ENCODE assay signal across 8 cellular contexts in the genomic region with DNA sequence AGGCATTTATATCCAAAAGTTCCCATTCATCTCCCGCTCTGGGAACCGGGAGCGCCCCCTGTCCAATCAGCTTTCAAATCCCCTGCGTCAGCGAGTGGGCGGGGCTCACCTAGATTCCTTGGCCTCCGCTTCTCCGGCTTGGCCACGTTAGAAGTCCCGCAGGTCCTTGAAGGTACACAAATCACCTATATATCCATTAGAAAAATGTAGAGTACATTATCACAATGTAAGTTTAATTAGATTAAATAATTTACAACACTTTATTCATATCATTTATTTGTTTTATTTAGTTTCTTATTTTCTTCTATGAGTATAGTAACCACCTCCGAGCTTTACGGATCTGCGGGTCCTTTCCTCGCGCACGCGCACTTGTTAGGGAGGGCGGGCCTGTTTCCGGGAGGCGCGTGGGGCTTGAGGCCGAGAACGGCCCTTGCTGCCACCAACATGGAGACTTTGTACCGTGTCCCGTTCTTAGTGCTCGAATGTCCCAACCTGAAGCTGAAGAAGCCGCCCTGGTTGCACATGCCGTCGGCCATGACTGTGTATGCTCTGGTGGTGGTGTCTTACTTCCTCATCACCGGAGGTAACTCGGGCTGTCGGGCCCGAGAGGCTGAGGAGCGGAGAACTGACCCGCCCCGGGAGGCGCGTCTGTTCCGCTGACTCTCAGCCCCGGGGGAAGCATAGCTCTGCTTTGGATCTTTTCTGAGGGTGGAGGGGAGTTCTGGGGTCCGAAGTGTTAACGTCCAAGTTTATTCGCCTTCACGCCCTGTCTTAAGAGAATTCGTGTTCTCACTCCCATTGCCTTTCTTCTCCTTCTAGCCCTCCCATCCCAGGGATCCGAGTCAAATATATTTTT. TPM values are rescaled to one million over a fixed set of nuclear protein-coding genes. Genes with fewer than 3 reads are reported as not detected.
DNase-seq lines count a peak whose midpoint lies in the region; ATAC-seq and TF ChIP-seq lines count a peak whose summit lies in the region.

OSTC (plus strand) TSS at position 388 of the 856 bp plus-strand sequence; CDS start at position 445, 57 bp downstream.

- peak in 2 of 4 donors; percentile 45 to 82 for TF ChIP-seq POLR2A in esophagus squamous epithelium (IDR thresholded peaks at IDR 0.05)

- no peaks in the 10 kb centered on the region for H3K9me3 Mint-ChIP-seq in activated T-helper 1 cell treated with anti-CD3 and anti-CD28 coated beads, Interleukin-12 subunit alpha, Interleukin-12 subunit beta, Interleukin-2, Interleukin-4 antibody, amounts not matched to agents 30 ng/mL and 10 ng/mL and 1 ng/mL, durations not matched to agents 14 hours and 24 hours and 36 hours

- no peaks in the 10 kb centered on the region for H3K27me3 Mint-ChIP-seq in activated T-helper 1 cell treated with anti-CD3 and anti-CD28 coated beads, Interleukin-12 subunit alpha, Interleukin-12 subunit beta, Interleukin-2, Interleukin-4 antibody, amounts not matched to agents 30 ng/mL and 10 ng/mL and 1 ng/mL, durations not matched to agents 14 hours and 24 hours and 36 hours (ENCODE audit: insufficient read depth)

- intact Hi-C loops in activated T-helper 1 cell treated with anti-CD3 and anti-CD28 coated beads, Interleukin-12 subunit alpha, Interleukin-12 subunit beta, Interleukin-2, Interleukin-4 antibody, amounts not matched to agents 30 ng/mL and 10 ng/mL and 1 ng/mL, durations not matched to agents 14 hours and 24 hours and 36 hours (cut with micrococcal nuclease), result loop anchor here (1.0 to 10.0 kb wide), 7 partner anchors 30 to 1166 kb away; partner anchors contain the start of genes HADH, MCUB, PAPSS1 and RPL34
- intact Hi-C loops in esophagus squamous epithelium (cut with DNase I), result no loop called here

- peak within 1 kb of the TSS; percentile 85 for H2AFZ ChIP-seq in DND-41 (ENCODE audit: low read depth, low read length)
- peak within 1 kb of the TSS; percentile 79 for H2AFZ ChIP-seq in GM23248

- H3K9me3 ChIP-seq in DND-41 (ENCODE audit: insufficient read depth, low read length, severe bottlenecking) (no peaks in the 10 kb centered on the region), GM23248 (ENCODE audit: low read depth) (no peaks in the 10 kb centered on the region), esophagus squamous epithelium (no peaks in the 10 kb centered on the region)

- H3K79me2 ChIP-seq in DND-41 (ENCODE audit: insufficient read depth, low read length) (peaks cover 49% of the 10 kb centered on the region), GM23248 (ENCODE audit: insufficient read depth) (peaks cover 51% of the 10 kb centered on the region)

- peaks cover 45% of the 10 kb centered on the region for H3K4me1 ChIP-seq in DND-41 (ENCODE audit: insufficient read depth, low read length)
- H3K4me1 ChIP-seq in GM23248 (ENCODE audit: insufficient read depth), result peaks cover 28% of the 10 kb centered on the region
- peaks cover 0 to 39% (median 0%) of the 10 kb centered on the region in 3 donors for H3K4me1 ChIP-seq in esophagus squamous epithelium

- peak within 1 kb of the TSS; percentile 99 for H3K4me3 Mint-ChIP-seq in activated T-helper 1 cell treated with anti-CD3 and anti-CD28 coated beads, Interleukin-12 subunit alpha, Interleukin-12 subunit beta, Interleukin-2, Interleukin-4 antibody, amounts not matched to agents 30 ng/mL and 10 ng/mL and 1 ng/mL, durations not matched to agents 14 hours and 24 hours and 36 hours

- H3K4me2 ChIP-seq in DND-41 (ENCODE audit: insufficient read depth, low read length), result peak within 1 kb of the TSS; percentile 83
- peak within 1 kb of the TSS; percentile 99 for H3K4me2 ChIP-seq in GM23248 (ENCODE audit: unreplicated experiment)

- peaks cover 4% of the 10 kb centered on the region; the same call in 1 of the 2 replicates for H3K36me3 ChIP-seq in DND-41 (ENCODE audit: insufficient read depth, low read length)
- H3K36me3 ChIP-seq in GM23248 (ENCODE audit: low read depth), result peaks cover 3% of the 10 kb centered on the region; the same call in 1 of the 2 replicates
- H3K36me3 ChIP-seq in esophagus squamous epithelium, result peaks cover 0 to under 1% (median 0%) of the 10 kb centered on the region in 3 donors

- H3K27ac ChIP-seq in DND-41 (ENCODE audit: low read length), result peak within 1 kb of the TSS; percentile 74
- H3K27ac ChIP-seq in GM23248, result peak within 1 kb of the TSS; percentile 92
- peak within 1 kb of the TSS; percentile 82 to 93 (median 90) for H3K27ac ChIP-seq in esophagus squamous epithelium

- no peaks in the 10 kb centered on the region for H3K27me3 ChIP-seq in DND-41 (ENCODE audit: insufficient read depth, low read length, poor library complexity)
- no peaks in the 10 kb centered on the region for H3K27me3 ChIP-seq in GM23248 (replicated peaks; ENCODE audit: insufficient read depth)
- H3K27me3 ChIP-seq in esophagus squamous epithelium, result no peaks in the 10 kb centered on the region

- H3K9me2 ChIP-seq in GM23248 (ENCODE audit: insufficient read depth), result no peaks in the 10 kb centered on the region

- peaks cover 13% of the 10 kb centered on the region; the same call in 1 of the 2 replicates for H3F3A ChIP-seq in GM23248 (ENCODE audit: insufficient read depth)

- TF ChIP-seq CTCF in DND-41 (IDR thresholded peaks at IDR 0.05; ENCODE audit: borderline replicate concordance, extremely low read depth, low read length, poor library complexity, severe bottlenecking), result peak; percentile 25
- no peak for TF ChIP-seq CTCF in esophagus squamous epithelium (IDR thresholded peaks at IDR 0.05)

- H4K20me1 ChIP-seq in DND-41 (ENCODE audit: insufficient read depth, low read length) (peaks cover 3% of the 10 kb centered on the region; the same call in 1 of the 2 replicates), GM23248 (ENCODE audit: insufficient read depth) (no peaks in the 10 kb centered on the region)

- peak within 1 kb of the TSS; percentile 93 for H3K27ac Mint-ChIP-seq in activated T-helper 1 cell treated with anti-CD3 and anti-CD28 coated beads, Interleukin-12 subunit alpha, Interleukin-12 subunit beta, Interleukin-2, Interleukin-4 antibody, amounts not matched to agents 30 ng/mL and 10 ng/mL and 1 ng/mL, durations not matched to agents 14 hours and 24 hours and 36 hours

- H3K9ac ChIP-seq in DND-41 (ENCODE audit: low read depth, low read length), result peak within 1 kb of the TSS; percentile 67
- H3K9ac ChIP-seq in GM23248, result peak within 1 kb of the TSS; percentile 99

- in situ Hi-C loops in GM23248 (cut with MboI), result no loop called here

- H3K4me3 ChIP-seq in DND-41 (ENCODE audit: low read depth in 1 of 2, low read length in 2 of 2), result peak within 1 kb of the TSS; percentile 63 to 71
- peak within 1 kb of the TSS; percentile 97 for H3K4me3 ChIP-seq in GM23248
- H3K4me3 ChIP-seq in esophagus squamous epithelium, result peak within 1 kb of the TSS; percentile 63 to 92 (median 78)

- DNase-seq in DND-41 (peak; percentile 92), GM23248 (peak; percentile 99), Kasumi-1 (lab: John Stamatoyannopoulos, UW) (peak; percentile 92 to 94), RPMI7951 (ENCODE audit: low read depth) (peak; percentile 94), esophagus squamous epithelium (lab: John Stamatoyannopoulos, UW) (peak; percentile 65), myocyte (ENCODE audit: low read depth) (peak; percentile 98)
- DNase-seq in activated T-helper 1 cell treated with anti-CD3 and anti-CD28 coated beads, Interleukin-12 subunit alpha, Interleukin-12 subunit beta, Interleukin-2, Interleukin-4 antibody, amounts not matched to agents 30 ng/mL and 10 ng/mL and 1 ng/mL, durations not matched to agents 14 hours and 24 hours and 36 hours (ENCODE audit: low spot score), result peak; percentile 90
- peak; percentile 74 to 90 for DNase-seq in stimulated activated CD8-positive, alpha-beta memory T cell treated with anti-CD3 and anti-CD28 coated beads, Interleukin-7, amount 100 ng/mL, for 48 hours (ENCODE audit: extremely low read depth in 1 of 2, low read depth in 1 of 2)

- peaks cover 39% of the 10 kb centered on the region for H3K4me1 Mint-ChIP-seq in activated T-helper 1 cell treated with anti-CD3 and anti-CD28 coated beads, Interleukin-12 subunit alpha, Interleukin-12 subunit beta, Interleukin-2, Interleukin-4 antibody, amounts not matched to agents 30 ng/mL and 10 ng/mL and 1 ng/mL, durations not matched to agents 14 hours and 24 hours and 36 hours (ENCODE audit: low read depth)

- peak; percentile 84 for ATAC-seq in DND-41 (ENCODE audit: insufficient read depth, low read depth)

- WGBS in GM23248 (ENCODE audit: low coverage in 1 of 2, low lambda C conversion rate in 2 of 2, missing lambda C conversion rate in 2 of 2), 2 experiments, result 1% methylated on average over 42 to 46 of the region's 46 CpGs
- WGBS in esophagus squamous epithelium, 2 donors, result 0% methylated on average over 35 to 46 of the region's 46 CpGs

- H3K36me3 Mint-ChIP-seq in activated T-helper 1 cell treated with anti-CD3 and anti-CD28 coated beads, Interleukin-12 subunit alpha, Interleukin-12 subunit beta, Interleukin-2, Interleukin-4 antibody, amounts not matched to agents 30 ng/mL and 10 ng/mL and 1 ng/mL, durations not matched to agents 14 hours and 24 hours and 36 hours (ENCODE audit: low read depth), result peaks cover 18% of the 10 kb centered on the region

RNA-seq across cellular contexts. Expression of gene OSTC, which starts in this region (rescaled TPM):
- total RNA-seq in GM23248 (2014; rRNA removed; shearing (Covaris generic)), result 319 and 372 TPM in 2 replicates
- polyA plus RNA-seq in GM23248 (2016; fragmentation: Nextera tagmentation; extraction: Ambion mirVana), result 630 and 637 TPM in 2 replicates
- 257 and 281 TPM in 2 replicates for total RNA-seq in RPMI7951 (2014; rRNA removed; shearing (Covaris generic))
- 96.1 and 96.7 TPM in 2 replicates for total RNA-seq in activated T-helper 1 cell treated with anti-CD3 and anti-CD28 coated beads, Interleukin-12 subunit alpha, Interleukin-12 subunit beta, Interleukin-2, Interleukin-4 antibody, amounts not matched to agents 30 ng/mL and 10 ng/mL and 1 ng/mL, durations not matched to agents 14 hours and 24 hours and 36 hours
- total RNA-seq in esophagus squamous epithelium (100 to 1,000 TPM in 1 of 4 donors, 10 to 100 TPM in 3; 54.9 to 109 (median 80.8) TPM), myocyte (316 and 361 TPM in 2 replicates)
- polyA plus RNA-seq in myocyte (2012), result 303 TPM

Comparison
In these comparisons a context has a peak if more than half of its experiments do, and no peak if none do; other contexts are left out.
1. Peak in every context shown above with its lines: DNase-seq, ATAC-seq, H3K4me3 ChIP-seq and H3K27ac ChIP-seq.